In genomic region chr16:19696961-19697360, GRCh38 we compare ENCODE assay signal across 9 cellular contexts. TPM values are rescaled to one million over a fixed set of nuclear protein-coding genes. Genes with fewer than 3 reads are reported as not detected.
A peak's percentile ranks its signal among the peaks of the same experiment; 100 is the strongest.
DNase-seq lines count a peak whose midpoint lies in the region; ATAC-seq and TF ChIP-seq lines count a peak whose summit lies in the region.
"Had no signal": no experiment of that assay in that cellular context is flagged by ENCODE, and none has a peak within 500 bp of the region (broad histone marks: within the 10 kb centered on the region; RNA-seq: fewer than 3 reads in every experiment).

No MANE protein-coding gene starts in this region.

- H3K4me1 Mint-ChIP-seq in activated T-cell treated with anti-CD3 and anti-CD28 coated beads, Interleukin-2, amount 50 U/mL, for 24 hours (ENCODE audit: low read depth), result peaks cover 61% of the 10 kb centered on the region
- H3K4me1 Mint-ChIP-seq in activated T-cell treated with anti-CD3 and anti-CD28 coated beads, Interleukin-2, amount 50 U/mL, for 4 hours (ENCODE audit: low read depth), result peaks cover 53% of the 10 kb centered on the region
- peaks cover 39% of the 10 kb centered on the region for H3K4me1 Mint-ChIP-seq in activated CD4-positive, alpha-beta memory T cell treated with anti-CD3 and anti-CD28 coated beads, Interleukin-2, amount 10 ng/mL, durations not matched to agents 7 days and 5 days

- no peaks in the 10 kb centered on the region for H3K27me3 Mint-ChIP-seq in activated T-cell treated with anti-CD3 and anti-CD28 coated beads, Interleukin-2, amount 50 U/mL, for 24 hours
- no peaks in the 10 kb centered on the region for H3K27me3 Mint-ChIP-seq in activated T-cell treated with anti-CD3 and anti-CD28 coated beads, Interleukin-2, amount 50 U/mL, for 4 hours (ENCODE audit: low read depth)
- H3K27me3 Mint-ChIP-seq in activated CD4-positive, alpha-beta memory T cell treated with anti-CD3 and anti-CD28 coated beads, Interleukin-2, amount 10 ng/mL, durations not matched to agents 7 days and 5 days, result no peaks in the 10 kb centered on the region

- no peak overlapping the region for H3K4me3 ChIP-seq in thyroid gland (replicated peaks in 1 of 3)

- WGBS in thyroid gland, 2 donors, result 91 to 99% methylated on average over 14 to 15 of the region's 15 CpGs

- peak overlapping the region; percentile 10 for H3K4me3 Mint-ChIP-seq in activated T-cell treated with anti-CD3 and anti-CD28 coated beads, Interleukin-2, amount 50 U/mL, for 24 hours
- no peak overlapping the region for H3K4me3 Mint-ChIP-seq in activated T-cell treated with anti-CD3 and anti-CD28 coated beads, Interleukin-2, amount 50 U/mL, for 4 hours
- H3K4me3 Mint-ChIP-seq in activated CD4-positive, alpha-beta memory T cell treated with anti-CD3 and anti-CD28 coated beads, Interleukin-2, amount 10 ng/mL, durations not matched to agents 7 days and 5 days, result no peak overlapping the region

- no peaks in the 10 kb centered on the region for H3K27me3 ChIP-seq in layer of hippocampus (ENCODE audit: control insufficient read depth, insufficient read depth, low read length)
- H3K27me3 ChIP-seq in thyroid gland, result no peaks in the 10 kb centered on the region

- H3K9me3 Mint-ChIP-seq in activated T-cell treated with anti-CD3 and anti-CD28 coated beads, Interleukin-2, amount 50 U/mL, for 24 hours, result no peaks in the 10 kb centered on the region
- H3K9me3 Mint-ChIP-seq in activated T-cell treated with anti-CD3 and anti-CD28 coated beads, Interleukin-2, amount 50 U/mL, for 4 hours, result no peaks in the 10 kb centered on the region
- H3K9me3 Mint-ChIP-seq in activated CD4-positive, alpha-beta memory T cell treated with anti-CD3 and anti-CD28 coated beads, Interleukin-2, amount 10 ng/mL, durations not matched to agents 7 days and 5 days, result no peaks in the 10 kb centered on the region

- no peak for ATAC-seq in activated T-cell treated with anti-CD3 and anti-CD28 coated beads, Interleukin-2, amount 50 U/mL, for 4 hours

- no peak for TF ChIP-seq POLR2A in thyroid gland (IDR thresholded peaks at IDR 0.05)

- POLR2A ChIA-PET in activated CD4-positive, alpha-beta memory T cell treated with anti-CD3 and anti-CD28 coated beads, Interleukin-2, amount 10 ng/mL, durations not matched to agents 7 days and 5 days (lab: Charles Lee), result interaction anchor here (0.7 to 1.5 kb wide), 4 partner anchors 9 to 108 kb away, joined by 3 to 12 read pairs (median 4); partner anchors contain the start of genes IQCK and KNOP1

- intact Hi-C loops in thyroid gland (cut with DNase I), result no loop called here

- peaks cover 43 to 64% of the 10 kb centered on the region in 2 donors for H3K4me1 ChIP-seq in thyroid gland

- H3K27ac ChIP-seq in layer of hippocampus (ENCODE audit: low read depth, low read length) (peak overlapping the region; percentile 67), thyroid gland (peak overlapping the region; percentile 52 to 91 (median 82))
- H3K27ac ChIP-seq: epithelial cell of prostate had no signal

- DNase-seq in activated T-cell treated with anti-CD3 and anti-CD28 coated beads, Interleukin-2, amount 50 U/mL, for 24 hours, result no peak
- DNase-seq in activated T-cell treated with anti-CD3 and anti-CD28 coated beads, Interleukin-2, amount 50 U/mL, for 4 hours, result no peak
- DNase-seq in activated CD4-positive, alpha-beta memory T cell treated with anti-CD3 and anti-CD28 coated beads, Interleukin-2, amount 10 ng/mL, durations not matched to agents 7 days and 5 days, result no peak
- DNase-seq in thyroid gland, result no peak
- no peak for DNase-seq in NK-92 (lab: John Stamatoyannopoulos, UW; ENCODE audit: unreplicated experiment)
- no peak for DNase-seq in central memory CD4-positive, alpha-beta T cell
- DNase-seq in activated gamma-delta T cell treated with Interleukin-2 at 50 U/mL for 16 hours, result no peak

- peaks cover 0 to 4% of the 10 kb centered on the region in 2 donors for H3K36me3 ChIP-seq in thyroid gland

- H3K9me3 ChIP-seq in thyroid gland, result no peaks in the 10 kb centered on the region

- TF ChIP-seq CTCF in thyroid gland (IDR thresholded peaks at IDR 0.05), result no peak

- CTCF ChIA-PET in activated CD4-positive, alpha-beta memory T cell treated with anti-CD3 and anti-CD28 coated beads, Interleukin-2, amount 10 ng/mL, durations not matched to agents 7 days and 5 days (lab: Charles Lee), result interaction anchor here (1.0 to 1.8 kb wide), 4 partner anchors 16 to 190 kb away, joined by 3 to 5 read pairs (median 4); partner anchors contain the start of genes GPRC5B and VPS35L

- peak overlapping the region; percentile 85 for H3K27ac Mint-ChIP-seq in activated T-cell treated with anti-CD3 and anti-CD28 coated beads, Interleukin-2, amount 50 U/mL, for 24 hours
- peak overlapping the region; percentile 31 for H3K27ac Mint-ChIP-seq in activated CD4-positive, alpha-beta memory T cell treated with anti-CD3 and anti-CD28 coated beads, Interleukin-2, amount 10 ng/mL, durations not matched to agents 7 days and 5 days

- H3K36me3 Mint-ChIP-seq in activated T-cell treated with anti-CD3 and anti-CD28 coated beads, Interleukin-2, amount 50 U/mL, for 24 hours (ENCODE audit: low read depth), result peaks cover 87% of the 10 kb centered on the region
- peaks cover 25% of the 10 kb centered on the region for H3K36me3 Mint-ChIP-seq in activated T-cell treated with anti-CD3 and anti-CD28 coated beads, Interleukin-2, amount 50 U/mL, for 4 hours (ENCODE audit: insufficient read depth)
- H3K36me3 Mint-ChIP-seq in activated CD4-positive, alpha-beta memory T cell treated with anti-CD3 and anti-CD28 coated beads, Interleukin-2, amount 10 ng/mL, durations not matched to agents 7 days and 5 days (ENCODE audit: low read depth), result peaks cover 51% of the 10 kb centered on the region

RNA-seq across cellular contexts. Expression of gene KNOP1, which starts 21.1 kb away (rescaled TPM):
- total RNA-seq in activated T-cell treated with anti-CD3 and anti-CD28 coated beads, Interleukin-2, amount 50 U/mL, for 4 hours, result 10 to 100 TPM; 28.6 to 37.0 (median 33.6) TPM
- total RNA-seq in activated CD4-positive, alpha-beta memory T cell treated with anti-CD3 and anti-CD28 coated beads, Interleukin-2, amount 10 ng/mL, durations not matched to agents 7 days and 5 days, result 10 to 100 TPM; 13.7 TPM
- total RNA-seq in thyroid gland, result 10 to 100 TPM in 3 of 4 donors, 1 to 10 TPM in 1; 8.9 to 11.5 (median 10.5) TPM

RNA-seq across cellular contexts. Expression of gene IQCK, which starts 21.1 kb away (rescaled TPM):
- total RNA-seq in activated T-cell treated with anti-CD3 and anti-CD28 coated beads, Interleukin-2, amount 50 U/mL, for 4 hours, result 1 to 10 TPM; 3.2 to 5.4 (median 3.6) TPM
- total RNA-seq in activated CD4-positive, alpha-beta memory T cell treated with anti-CD3 and anti-CD28 coated beads, Interleukin-2, amount 10 ng/mL, durations not matched to agents 7 days and 5 days, result 1 to 10 TPM in 1 of 2 experiments, under 1 TPM in 1; 0.73 to 1.1 TPM
- total RNA-seq in thyroid gland, result 100 to 1,000 TPM in 1 of 4 donors, 10 to 100 TPM in 3; 49.7 to 103 (median 94.2) TPM

Comparison
In these comparisons a context has a peak if more than half of its experiments do, and no peak if none do; other contexts are left out.
1. RNA of gene IQCK, which starts 21.1 kb away (total RNA-seq): 49.7 to 103 TPM in thyroid gland; 3.2 to 5.4 TPM in activated T-cell treated with anti-CD3 and anti-CD28 coated beads, Interleukin-2, amount 50 U/mL, for 4 hours and 0.73 to 1.1 TPM in activated CD4-positive, alpha-beta memory T cell treated with anti-CD3 and anti-CD28 coated beads, Interleukin-2, amount 10 ng/mL, durations not matched to agents 7 days and 5 days; every median in the first group is over 4 times any median in the second.